ENCODE assay signal across 3 cellular contexts in genomic region chr4:150094676-150095075, GRCh38. TPM values are rescaled to one million over a fixed set of nuclear protein-coding genes. Genes with fewer than 3 reads are reported as not detected.
"Had no signal": no experiment of that assay in that cellular context is flagged by ENCODE, and none has a peak within 500 bp of the region (broad histone marks: within the 10 kb centered on the region; RNA-seq: fewer than 3 reads in every experiment).

No MANE protein-coding gene starts in this region.

- ATAC-seq: GM12878 had no signal

- DNase-seq: GDM1, GF-D8 had no signal

- H3K4me3 ChIP-seq: GM12878 had no signal

RNA-seq across cellular contexts. Expression of gene DCLK2, which starts 16.4 kb away (rescaled TPM):
- total RNA-seq: GM12878 had no signal
